8 cellular contexts compared by ENCODE assay signal in the genomic region with DNA sequence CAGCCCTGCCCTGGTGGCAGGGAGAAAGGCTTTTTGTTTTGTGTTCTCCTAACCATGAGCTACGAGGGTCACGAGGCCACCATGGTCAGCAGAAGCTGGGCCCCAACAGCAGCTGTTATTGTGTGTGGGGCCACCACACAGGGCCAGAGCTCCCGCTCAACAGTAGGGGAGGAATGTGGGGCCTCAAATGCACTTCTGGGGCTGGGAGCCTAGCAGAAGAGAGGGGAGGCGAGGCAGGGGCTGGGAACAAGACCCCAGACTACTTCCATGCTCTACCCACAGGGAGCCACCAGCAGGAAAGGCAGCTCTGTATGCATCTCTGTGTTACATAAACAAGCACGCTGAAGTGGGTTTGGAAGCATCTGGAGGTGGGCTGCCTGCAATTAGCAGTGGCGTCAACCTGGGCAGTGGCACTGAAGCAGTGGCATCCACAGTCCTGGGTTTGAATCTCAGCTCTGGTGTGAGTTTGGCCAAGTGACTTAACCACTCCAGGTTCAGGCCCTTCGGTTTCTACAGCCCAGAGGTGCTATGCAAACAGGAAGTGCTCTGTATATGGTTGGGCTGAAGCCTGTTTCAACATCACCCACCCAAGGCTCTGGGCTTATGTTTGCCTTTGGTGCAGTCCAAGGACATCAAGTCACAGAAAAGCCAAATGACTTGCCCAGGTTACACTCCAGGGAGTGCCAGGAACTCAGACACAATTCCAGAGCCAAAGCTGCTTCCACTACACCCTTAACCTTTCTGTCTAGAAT. TPM values are rescaled to one million over a fixed set of nuclear protein-coding genes. Genes with fewer than 3 reads are reported as not detected.
DNase-seq lines count a peak whose midpoint lies in the region; ATAC-seq, FAIRE-seq and TF ChIP-seq lines count a peak whose summit lies in the region.

No MANE protein-coding gene starts in this region.

- intact Hi-C loops in mucosa of descending colon (cut with DNase I, micrococcal nuclease): no loop called here

- H3K9me3 ChIP-seq in mucosa of descending colon: no peaks in the 10 kb centered on the region

- FAIRE-seq in H54 (lab: Jason Lieb, UNC): no peak

- peak; percentile 51 for DNase-seq in AG10803 (ENCODE audit: low read depth)
- DNase-seq in MV-4-11 (lab: John Stamatoyannopoulos, UW): peak; percentile 68
- peak in 1 of 3 donors; percentile 75 for DNase-seq in mucosa of descending colon
- no peak for DNase-seq in NCI-H1694 (lab: John Stamatoyannopoulos, UW)
- DNase-seq in H54 (ENCODE audit: insufficient read length, low spot score): no peak

- no peak for TF ChIP-seq CTCF in AG10803 (conservative IDR thresholded peaks at IDR 0.05; ENCODE audit: low read length)
- TF ChIP-seq CTCF in mucosa of descending colon (IDR thresholded peaks at IDR 0.05): no peak

- ATAC-seq in mucosa of descending colon: peak; percentile 84
- ATAC-seq in HG03139 (IDR thresholded peaks at IDR 0.05; ENCODE audit: unreplicated experiment): no peak
- no peak for ATAC-seq in GM18868 (IDR thresholded peaks at IDR 0.05; ENCODE audit: unreplicated experiment)

- H3K4me3 ChIP-seq in AG10803 (ENCODE audit: low read length): no peak overlapping the region
- H3K4me3 ChIP-seq in mucosa of descending colon: no peak overlapping the region

- H3K27ac ChIP-seq in cingulate gyrus (ENCODE audit: low read depth, low read length): peak overlapping the region; percentile 99

- peaks cover 43% of the 10 kb centered on the region for H3K4me1 ChIP-seq in mucosa of descending colon (ENCODE audit: low read depth)

- no peaks in the 10 kb centered on the region for H3K36me3 ChIP-seq in mucosa of descending colon (ENCODE audit: low read depth)

- TF ChIP-seq POLR2A in H54 (IDR thresholded peaks at IDR 0.05; ENCODE audit: low read depth, low read length): no peak

RNA-seq across cellular contexts. Expression of gene GLTP, which starts 16.2 kb away (rescaled TPM):
- total RNA-seq in mucosa of descending colon: 100 to 1,000 TPM in 1 of 3 donors, 10 to 100 TPM in 2; 58.8 to 101 (median 98.9) TPM

RNA-seq across cellular contexts. Expression of gene TRPV4, which starts 30.9 kb away (rescaled TPM):
- under 1 TPM; 0.43 to 0.92 (median 0.48) TPM for total RNA-seq in mucosa of descending colon

RNA-seq across cellular contexts. Expression of gene TCHP, which starts 35.9 kb away (rescaled TPM):
- 10 to 100 TPM; 24.7 to 27.8 (median 24.9) TPM for total RNA-seq in mucosa of descending colon

Comparison
In these comparisons a context has a peak if more than half of its experiments do, and no peak if none do; other contexts are left out.
1. DNase-seq: peak in AG10803 (single experiment) and MV-4-11 (single experiment); none in NCI-H1694 (single experiment) and H54 (single experiment).